In genomic region chr9:117745598-117745997, GRCh38 we compare ENCODE assay signal across 14 cellular contexts.
"Had no signal": no experiment of that assay in that cellular context is flagged by ENCODE, and none has a peak within 500 bp of the region (broad histone marks: within the 10 kb centered on the region; RNA-seq: fewer than 3 reads in every experiment).

No MANE protein-coding gene starts in this region.

- H3K4me3 Mint-ChIP-seq: nephron progenitor cell, T-cell had no signal

- DNase-seq: activated CD4-positive, alpha-beta T cell treated with anti-CD3 and anti-CD28 coated beads for 4 hours; activated CD8-positive, alpha-beta memory T cell treated with anti-CD3 and anti-CD28 coated beads, Interleukin-2, amount 50 U/mL, for 48 hours; activated T-cell treated with anti-CD3 and anti-CD28 coated beads, Interleukin-2, amount 50 U/mL, for 72 hours; kidney glomerular epithelial cell; nephron progenitor cell; stimulated activated CD4-positive, alpha-beta T cell treated with anti-CD3 and anti-CD28 coated beads, Interleukin-1b, Interleukin-23, amount 100 ng/mL, for 48 hours; T-cell; WERI-Rb-1 had no signal

- H3K36me3 Mint-ChIP-seq: stimulated activated effector memory CD8-positive, alpha-beta T cell treated with anti-CD3 and anti-CD28 coated beads, Interleukin-12 subunit alpha, Interleukin-12 subunit beta, amount 100 ng/mL, for 72 hours; T-cell had no signal

- H3K27me3 ChIP-seq: vagina had no signal

- ATAC-seq: activated T-cell treated with anti-CD3 and anti-CD28 coated beads, Interleukin-2, amount 50 U/mL, for 72 hours; stimulated activated effector memory CD8-positive, alpha-beta T cell treated with anti-CD3 and anti-CD28 coated beads, Interleukin-12 subunit alpha, Interleukin-12 subunit beta, amount 100 ng/mL, for 72 hours; T-cell had no signal

- H3K9ac ChIP-seq: SK-N-SH had no signal

- H3K27ac ChIP-seq: cardiac muscle cell, esophagus muscularis mucosa, vagina, WERI-Rb-1 had no signal

- H3K27ac Mint-ChIP-seq: activated T-cell treated with anti-CD3 and anti-CD28 coated beads, Interleukin-2, amount 50 U/mL, for 72 hours; nephron progenitor cell; stimulated activated effector memory CD8-positive, alpha-beta T cell treated with anti-CD3 and anti-CD28 coated beads, Interleukin-12 subunit alpha, Interleukin-12 subunit beta, amount 100 ng/mL, for 72 hours; T-cell had no signal

- H3K4me2 ChIP-seq: SK-N-SH had no signal

- H3K9me3 Mint-ChIP-seq: activated T-cell treated with anti-CD3 and anti-CD28 coated beads, Interleukin-2, amount 50 U/mL, for 72 hours; stimulated activated effector memory CD8-positive, alpha-beta T cell treated with anti-CD3 and anti-CD28 coated beads, Interleukin-12 subunit alpha, Interleukin-12 subunit beta, amount 100 ng/mL, for 72 hours; T-cell had no signal

- H3K4me1 Mint-ChIP-seq: stimulated activated effector memory CD8-positive, alpha-beta T cell treated with anti-CD3 and anti-CD28 coated beads, Interleukin-12 subunit alpha, Interleukin-12 subunit beta, amount 100 ng/mL, for 72 hours had no signal

- H3K36me3 ChIP-seq: cardiac muscle cell, esophagus muscularis mucosa, tibial nerve, vagina, WERI-Rb-1 had no signal

- H3K9me3 ChIP-seq: esophagus muscularis mucosa, SK-N-SH, tibial nerve, vagina had no signal

- H3K4me1 ChIP-seq: vagina had no signal
